In the genomic region with DNA sequence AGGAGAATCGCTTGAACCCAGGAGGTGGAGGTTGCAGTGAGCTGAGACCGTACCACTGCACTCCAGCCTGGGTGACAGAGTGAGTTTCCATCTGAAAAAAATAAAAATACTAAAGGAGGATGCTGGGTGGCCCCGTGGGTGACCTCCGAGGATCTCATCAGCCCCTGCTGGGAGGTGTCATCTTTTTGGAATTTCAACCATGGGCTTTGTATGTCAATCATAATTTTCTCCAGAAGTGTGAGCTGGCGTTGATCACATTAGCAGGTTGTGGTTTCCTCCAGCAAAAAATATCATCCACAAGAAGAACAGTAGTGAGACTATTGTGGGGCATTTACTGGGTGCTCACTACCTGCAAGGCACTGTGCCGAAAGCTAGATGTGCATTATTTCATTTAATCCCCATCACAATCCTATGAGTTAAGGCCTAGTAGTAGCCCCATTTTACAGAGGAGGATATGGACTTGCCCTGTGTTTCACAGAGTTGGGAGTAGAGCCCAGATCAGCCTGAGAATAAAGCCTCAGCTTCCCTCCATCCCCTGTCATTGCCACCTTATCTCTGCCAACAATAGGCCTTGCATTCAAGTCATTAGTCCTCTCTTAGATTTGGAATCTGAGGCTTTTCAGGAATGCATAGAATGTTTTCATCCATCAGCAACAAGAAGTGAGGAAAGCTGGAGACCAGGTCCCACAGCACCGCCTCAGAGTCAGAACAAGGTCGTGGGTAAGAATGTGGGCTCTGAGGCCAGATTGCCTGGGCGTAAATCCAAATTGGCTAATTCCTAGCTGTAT, we compare ENCODE assay signal across 2 cellular contexts.
TF ChIP-seq lines count a peak whose summit lies in the region.

No MANE protein-coding gene starts in this region.

TF ChIP-seq in SK-N-SH treated with all-trans-retinoic acid at 6 μM for 48 hours, 23 proteins besides CTCF, POLR2A, EP300 and RAD21:
- TF ChIP-seq, protein P1, sequence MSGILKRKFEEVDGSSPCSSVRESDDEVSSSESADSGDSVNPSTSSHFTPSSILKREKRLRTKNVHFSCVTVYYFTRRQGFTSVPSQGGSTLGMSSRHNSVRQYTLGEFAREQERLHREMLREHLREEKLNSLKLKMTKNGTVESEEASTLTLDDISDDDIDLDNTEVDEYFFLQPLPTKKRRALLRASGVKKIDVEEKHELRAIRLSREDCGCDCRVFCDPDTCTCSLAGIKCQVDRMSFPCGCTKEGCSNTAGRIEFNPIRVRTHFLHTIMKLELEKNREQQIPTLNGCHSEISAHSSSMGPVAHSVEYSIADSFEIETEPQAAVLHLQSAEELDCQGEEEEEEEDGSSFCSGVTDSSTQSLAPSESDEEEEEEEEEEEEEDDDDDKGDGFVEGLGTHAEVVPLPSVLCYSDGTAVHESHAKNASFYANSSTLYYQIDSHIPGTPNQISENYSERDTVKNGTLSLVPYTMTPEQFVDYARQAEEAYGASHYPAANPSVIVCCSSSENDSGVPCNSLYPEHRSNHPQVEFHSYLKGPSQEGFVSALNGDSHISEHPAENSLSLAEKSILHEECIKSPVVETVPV (CRISPR knock-in tag; IDR thresholded peaks at IDR 0.05): no peak
- TF ChIP-seq ZNF8 (CRISPR knock-in tag; IDR thresholded peaks at IDR 0.05) (no peak), ISL1 (CRISPR knock-in tag; IDR thresholded peaks at IDR 0.05) (peak; percentile 55), SNAI2 (CRISPR knock-in tag; IDR thresholded peaks at IDR 0.05) (no peak), ZFP30 (CRISPR knock-in tag; IDR thresholded peaks at IDR 0.05) (no peak), ESRRG (CRISPR knock-in tag; IDR thresholded peaks at IDR 0.05) (no peak)

TF ChIP-seq in SK-N-SH, 30 proteins besides CTCF, POLR2A, EP300 and RAD21:
- TF ChIP-seq, protein P2, sequence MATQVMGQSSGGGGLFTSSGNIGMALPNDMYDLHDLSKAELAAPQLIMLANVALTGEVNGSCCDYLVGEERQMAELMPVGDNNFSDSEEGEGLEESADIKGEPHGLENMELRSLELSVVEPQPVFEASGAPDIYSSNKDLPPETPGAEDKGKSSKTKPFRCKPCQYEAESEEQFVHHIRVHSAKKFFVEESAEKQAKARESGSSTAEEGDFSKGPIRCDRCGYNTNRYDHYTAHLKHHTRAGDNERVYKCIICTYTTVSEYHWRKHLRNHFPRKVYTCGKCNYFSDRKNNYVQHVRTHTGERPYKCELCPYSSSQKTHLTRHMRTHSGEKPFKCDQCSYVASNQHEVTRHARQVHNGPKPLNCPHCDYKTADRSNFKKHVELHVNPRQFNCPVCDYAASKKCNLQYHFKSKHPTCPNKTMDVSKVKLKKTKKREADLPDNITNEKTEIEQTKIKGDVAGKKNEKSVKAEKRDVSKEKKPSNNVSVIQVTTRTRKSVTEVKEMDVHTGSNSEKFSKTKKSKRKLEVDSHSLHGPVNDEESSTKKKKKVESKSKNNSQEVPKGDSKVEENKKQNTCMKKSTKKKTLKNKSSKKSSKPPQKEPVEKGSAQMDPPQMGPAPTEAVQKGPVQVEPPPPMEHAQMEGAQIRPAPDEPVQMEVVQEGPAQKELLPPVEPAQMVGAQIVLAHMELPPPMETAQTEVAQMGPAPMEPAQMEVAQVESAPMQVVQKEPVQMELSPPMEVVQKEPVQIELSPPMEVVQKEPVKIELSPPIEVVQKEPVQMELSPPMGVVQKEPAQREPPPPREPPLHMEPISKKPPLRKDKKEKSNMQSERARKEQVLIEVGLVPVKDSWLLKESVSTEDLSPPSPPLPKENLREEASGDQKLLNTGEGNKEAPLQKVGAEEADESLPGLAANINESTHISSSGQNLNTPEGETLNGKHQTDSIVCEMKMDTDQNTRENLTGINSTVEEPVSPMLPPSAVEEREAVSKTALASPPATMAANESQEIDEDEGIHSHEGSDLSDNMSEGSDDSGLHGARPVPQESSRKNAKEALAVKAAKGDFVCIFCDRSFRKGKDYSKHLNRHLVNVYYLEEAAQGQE (IDR thresholded peaks at IDR 0.05; ENCODE audit: low read depth, low read length): no peak
- TF ChIP-seq YY1 (IDR thresholded peaks at IDR 0.05; ENCODE audit: low read depth) (no peak), SIN3A (IDR thresholded peaks at IDR 0.05; ENCODE audit: borderline replicate concordance, low read depth, low read length) (no peak), MEF2A (IDR thresholded peaks at IDR 0.05; ENCODE audit: borderline replicate concordance, low read depth) (no peak), NFIC (IDR thresholded peaks at IDR 0.05; ENCODE audit: borderline replicate concordance) (no peak), EZH2phosphoT487 (IDR thresholded peaks at IDR 0.05; ENCODE audit: borderline replicate concordance, low read depth) (no peak)
- TF ChIP-seq, protein P3, sequence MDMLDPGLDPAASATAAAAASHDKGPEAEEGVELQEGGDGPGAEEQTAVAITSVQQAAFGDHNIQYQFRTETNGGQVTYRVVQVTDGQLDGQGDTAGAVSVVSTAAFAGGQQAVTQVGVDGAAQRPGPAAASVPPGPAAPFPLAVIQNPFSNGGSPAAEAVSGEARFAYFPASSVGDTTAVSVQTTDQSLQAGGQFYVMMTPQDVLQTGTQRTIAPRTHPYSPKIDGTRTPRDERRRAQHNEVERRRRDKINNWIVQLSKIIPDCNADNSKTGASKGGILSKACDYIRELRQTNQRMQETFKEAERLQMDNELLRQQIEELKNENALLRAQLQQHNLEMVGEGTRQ (IDR thresholded peaks at IDR 0.05; ENCODE audit: borderline replicate concordance, low read depth, low read length): no peak
